1 cellular context compared by ENCODE assay signal in the genomic region with DNA sequence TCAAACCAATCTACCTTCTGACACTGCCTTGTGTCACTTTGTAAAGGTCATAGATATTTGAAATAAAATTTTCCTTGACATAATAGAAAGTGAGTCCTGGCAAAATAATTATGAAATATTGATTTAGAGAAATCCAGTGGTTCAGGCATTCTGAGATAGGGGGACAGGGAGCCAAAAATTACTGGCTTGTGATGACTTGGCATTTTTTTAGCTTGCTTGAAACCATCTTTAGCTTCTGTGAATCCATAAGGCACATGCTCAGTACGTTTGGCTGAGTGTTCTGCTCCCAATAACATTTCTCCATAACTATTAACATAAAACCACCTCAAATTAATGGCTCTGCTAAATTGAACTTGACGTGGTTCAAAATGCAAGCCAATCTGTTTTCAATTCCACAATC.
TF ChIP-seq lines count a peak whose summit lies in the region.

No MANE protein-coding gene starts in this region.

TF ChIP-seq in HepG2, 621 proteins besides CTCF, POLR2A, EP300 and RAD21 (continued from another document):
- TF ChIP-seq HNRNPUL1 (IDR thresholded peaks at IDR 0.05; ENCODE audit: low read depth, low read length) (no peak), NFE2L2 (IDR thresholded peaks at IDR 0.05; ENCODE audit: low read length) (peak; percentile 51; the same call in 1 of the 2 replicates), RELA (CRISPR knock-in tag; IDR thresholded peaks at IDR 0.05) (no peak), SIN3B (IDR thresholded peaks at IDR 0.05; ENCODE audit: low read length) (no peak), SMAD1 (CRISPR knock-in tag; IDR thresholded peaks at IDR 0.05; ENCODE audit: borderline replicate concordance, low read depth) (no peak), MAFF (IDR thresholded peaks at IDR 0.05; ENCODE audit: low read depth, low read length) (peak; percentile 75), ELF1 (CRISPR knock-in tag; IDR thresholded peaks at IDR 0.05) (no peak), MAFK (conservative IDR thresholded peaks at IDR 0.05 in 1 of 2, IDR thresholded peaks at IDR 0.05 in 1 of 2; ENCODE audit: low read length in 2 of 2) (peak; percentile 64 to 84), REPIN1 (CRISPR knock-in tag; IDR thresholded peaks at IDR 0.05; ENCODE audit: borderline replicate concordance, low read depth) (no peak), KLF15 (CRISPR knock-in tag; IDR thresholded peaks at IDR 0.05; ENCODE audit: borderline replicate concordance) (no peak)
- TF ChIP-seq, protein P1, sequence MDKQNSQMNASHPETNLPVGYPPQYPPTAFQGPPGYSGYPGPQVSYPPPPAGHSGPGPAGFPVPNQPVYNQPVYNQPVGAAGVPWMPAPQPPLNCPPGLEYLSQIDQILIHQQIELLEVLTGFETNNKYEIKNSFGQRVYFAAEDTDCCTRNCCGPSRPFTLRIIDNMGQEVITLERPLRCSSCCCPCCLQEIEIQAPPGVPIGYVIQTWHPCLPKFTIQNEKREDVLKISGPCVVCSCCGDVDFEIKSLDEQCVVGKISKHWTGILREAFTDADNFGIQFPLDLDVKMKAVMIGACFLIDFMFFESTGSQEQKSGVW (CRISPR knock-in tag; IDR thresholded peaks at IDR 0.05; ENCODE audit: borderline replicate concordance), result no peak
- TF ChIP-seq, protein P2, sequence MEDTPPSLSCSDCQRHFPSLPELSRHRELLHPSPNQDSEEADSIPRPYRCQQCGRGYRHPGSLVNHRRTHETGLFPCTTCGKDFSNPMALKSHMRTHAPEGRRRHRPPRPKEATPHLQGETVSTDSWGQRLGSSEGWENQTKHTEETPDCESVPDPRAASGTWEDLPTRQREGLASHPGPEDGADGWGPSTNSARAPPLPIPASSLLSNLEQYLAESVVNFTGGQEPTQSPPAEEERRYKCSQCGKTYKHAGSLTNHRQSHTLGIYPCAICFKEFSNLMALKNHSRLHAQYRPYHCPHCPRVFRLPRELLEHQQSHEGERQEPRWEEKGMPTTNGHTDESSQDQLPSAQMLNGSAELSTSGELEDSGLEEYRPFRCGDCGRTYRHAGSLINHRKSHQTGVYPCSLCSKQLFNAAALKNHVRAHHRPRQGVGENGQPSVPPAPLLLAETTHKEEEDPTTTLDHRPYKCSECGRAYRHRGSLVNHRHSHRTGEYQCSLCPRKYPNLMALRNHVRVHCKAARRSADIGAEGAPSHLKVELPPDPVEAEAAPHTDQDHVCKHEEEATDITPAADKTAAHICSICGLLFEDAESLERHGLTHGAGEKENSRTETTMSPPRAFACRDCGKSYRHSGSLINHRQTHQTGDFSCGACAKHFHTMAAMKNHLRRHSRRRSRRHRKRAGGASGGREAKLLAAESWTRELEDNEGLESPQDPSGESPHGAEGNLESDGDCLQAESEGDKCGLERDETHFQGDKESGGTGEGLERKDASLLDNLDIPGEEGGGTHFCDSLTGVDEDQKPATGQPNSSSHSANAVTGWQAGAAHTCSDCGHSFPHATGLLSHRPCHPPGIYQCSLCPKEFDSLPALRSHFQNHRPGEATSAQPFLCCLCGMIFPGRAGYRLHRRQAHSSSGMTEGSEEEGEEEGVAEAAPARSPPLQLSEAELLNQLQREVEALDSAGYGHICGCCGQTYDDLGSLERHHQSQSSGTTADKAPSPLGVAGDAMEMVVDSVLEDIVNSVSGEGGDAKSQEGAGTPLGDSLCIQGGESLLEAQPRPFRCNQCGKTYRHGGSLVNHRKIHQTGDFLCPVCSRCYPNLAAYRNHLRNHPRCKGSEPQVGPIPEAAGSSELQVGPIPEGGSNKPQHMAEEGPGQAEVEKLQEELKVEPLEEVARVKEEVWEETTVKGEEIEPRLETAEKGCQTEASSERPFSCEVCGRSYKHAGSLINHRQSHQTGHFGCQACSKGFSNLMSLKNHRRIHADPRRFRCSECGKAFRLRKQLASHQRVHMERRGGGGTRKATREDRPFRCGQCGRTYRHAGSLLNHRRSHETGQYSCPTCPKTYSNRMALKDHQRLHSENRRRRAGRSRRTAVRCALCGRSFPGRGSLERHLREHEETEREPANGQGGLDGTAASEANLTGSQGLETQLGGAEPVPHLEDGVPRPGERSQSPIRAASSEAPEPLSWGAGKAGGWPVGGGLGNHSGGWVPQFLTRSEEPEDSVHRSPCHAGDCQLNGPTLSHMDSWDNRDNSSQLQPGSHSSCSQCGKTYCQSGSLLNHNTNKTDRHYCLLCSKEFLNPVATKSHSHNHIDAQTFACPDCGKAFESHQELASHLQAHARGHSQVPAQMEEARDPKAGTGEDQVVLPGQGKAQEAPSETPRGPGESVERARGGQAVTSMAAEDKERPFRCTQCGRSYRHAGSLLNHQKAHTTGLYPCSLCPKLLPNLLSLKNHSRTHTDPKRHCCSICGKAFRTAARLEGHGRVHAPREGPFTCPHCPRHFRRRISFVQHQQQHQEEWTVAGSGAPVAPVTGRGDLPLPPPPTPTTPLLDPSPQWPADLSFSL (CRISPR knock-in tag; IDR thresholded peaks at IDR 0.05), result no peak
- TF ChIP-seq, protein P3, sequence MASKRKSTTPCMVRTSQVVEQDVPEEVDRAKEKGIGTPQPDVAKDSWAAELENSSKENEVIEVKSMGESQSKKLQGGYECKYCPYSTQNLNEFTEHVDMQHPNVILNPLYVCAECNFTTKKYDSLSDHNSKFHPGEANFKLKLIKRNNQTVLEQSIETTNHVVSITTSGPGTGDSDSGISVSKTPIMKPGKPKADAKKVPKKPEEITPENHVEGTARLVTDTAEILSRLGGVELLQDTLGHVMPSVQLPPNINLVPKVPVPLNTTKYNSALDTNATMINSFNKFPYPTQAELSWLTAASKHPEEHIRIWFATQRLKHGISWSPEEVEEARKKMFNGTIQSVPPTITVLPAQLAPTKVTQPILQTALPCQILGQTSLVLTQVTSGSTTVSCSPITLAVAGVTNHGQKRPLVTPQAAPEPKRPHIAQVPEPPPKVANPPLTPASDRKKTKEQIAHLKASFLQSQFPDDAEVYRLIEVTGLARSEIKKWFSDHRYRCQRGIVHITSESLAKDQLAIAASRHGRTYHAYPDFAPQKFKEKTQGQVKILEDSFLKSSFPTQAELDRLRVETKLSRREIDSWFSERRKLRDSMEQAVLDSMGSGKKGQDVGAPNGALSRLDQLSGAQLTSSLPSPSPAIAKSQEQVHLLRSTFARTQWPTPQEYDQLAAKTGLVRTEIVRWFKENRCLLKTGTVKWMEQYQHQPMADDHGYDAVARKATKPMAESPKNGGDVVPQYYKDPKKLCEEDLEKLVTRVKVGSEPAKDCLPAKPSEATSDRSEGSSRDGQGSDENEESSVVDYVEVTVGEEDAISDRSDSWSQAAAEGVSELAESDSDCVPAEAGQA (IDR thresholded peaks at IDR 0.05; ENCODE audit: low read depth), result no peak
- TF ChIP-seq, protein P3 (CRISPR knock-in tag; IDR thresholded peaks at IDR 0.05; ENCODE audit: borderline replicate concordance), result no peak
